ENCODE assay signal across 1 cellular context in genomic region chr4:880684-881405, GRCh38.
TF ChIP-seq lines count a peak whose summit lies in the region.

No MANE protein-coding gene starts in this region.

TF ChIP-seq in GM23338, 12 proteins besides CTCF, POLR2A, EP300 and RAD21:
- TF ChIP-seq POLR2AphosphoS5 (IDR thresholded peaks at IDR 0.05; ENCODE audit: low read depth) (no peak), EZH2phosphoT487 (IDR thresholded peaks at IDR 0.05; ENCODE audit: unreplicated experiment) (no peak), JUNB (IDR thresholded peaks at IDR 0.05; ENCODE audit: unreplicated experiment) (no peak), STAT1 (IDR thresholded peaks at IDR 0.05; ENCODE audit: unreplicated experiment) (no peak), ETS1 (IDR thresholded peaks at IDR 0.05) (no peak), ZNF462 (CRISPR knock-in tag; IDR thresholded peaks at IDR 0.05) (no peak), ZNF114 (CRISPR knock-in tag; IDR thresholded peaks at IDR 0.05) (no peak), REST (IDR thresholded peaks at IDR 0.05; ENCODE audit: unreplicated experiment) (no peak), NANOG (IDR thresholded peaks at IDR 0.05; ENCODE audit: borderline replicate concordance) (no peak), EZH2 (IDR thresholded peaks at IDR 0.05; ENCODE audit: low read depth, unreplicated experiment) (no peak), CREB1 (CRISPR knock-in tag; IDR thresholded peaks at IDR 0.05; ENCODE audit: low read depth) (no peak), ZNF331 (CRISPR knock-in tag; IDR thresholded peaks at IDR 0.05; ENCODE audit: low read depth) (no peak)
